ENCODE assay signal across 21 cellular contexts in the genomic region with DNA sequence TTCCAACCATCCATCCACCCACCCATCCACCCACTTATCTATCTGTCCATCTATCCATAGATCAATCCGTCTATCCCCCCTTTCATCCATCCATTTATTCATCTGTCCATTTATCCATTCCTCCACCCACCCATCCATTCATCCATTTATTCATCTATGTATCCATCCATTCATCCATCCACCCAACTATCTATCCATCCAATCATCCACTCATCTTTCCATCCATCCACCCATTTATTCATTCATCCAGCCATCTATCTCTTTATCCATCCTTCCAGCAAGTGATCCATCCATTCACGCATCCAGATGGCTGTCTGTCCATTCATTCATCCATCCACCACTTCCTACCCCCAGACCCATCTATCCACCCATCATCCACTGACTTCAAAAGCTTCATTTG.
DNase-seq lines count a peak whose midpoint lies in the region; ATAC-seq and TF ChIP-seq lines count a peak whose summit lies in the region.
"Had no signal": no experiment of that assay in that cellular context is flagged by ENCODE, and none has a peak within 500 bp of the region (broad histone marks: within the 10 kb centered on the region; RNA-seq: fewer than 3 reads in every experiment).

No MANE protein-coding gene starts in this region.

- H3K4me1 Mint-ChIP-seq in activated T-cell treated with anti-CD3 and anti-CD28 coated beads, Interleukin-2, amount 50 U/mL, for 4 hours (ENCODE audit: low read depth): peaks cover 38% of the 10 kb centered on the region
- peaks cover 26% of the 10 kb centered on the region for H3K4me1 Mint-ChIP-seq in WTC11
- peaks cover 14% of the 10 kb centered on the region for H3K4me1 Mint-ChIP-seq in endodermal cell
- peaks cover 17% of the 10 kb centered on the region for H3K4me1 Mint-ChIP-seq in progenitor cell of endocrine pancreas (ENCODE audit: low read depth)

- no peaks in the 10 kb centered on the region for H3K27me3 ChIP-seq in endodermal cell (ENCODE audit: control insufficient read depth, insufficient read depth, low read length, poor library complexity, severe bottlenecking)
- H3K27me3 ChIP-seq: testis had no signal

- POLR2A ChIA-PET in WTC11 (lab: Charles Lee): no interaction called here

- CTCF ChIA-PET in WTC11 (lab: Charles Lee): no interaction called here

- ATAC-seq in activated T-cell treated with anti-CD3 and anti-CD28 coated beads, Interleukin-2, amount 50 U/mL, for 4 hours: no peak
- ATAC-seq in WTC11: no peak
- ATAC-seq in GM18498 (IDR thresholded peaks at IDR 0.05; ENCODE audit: unreplicated experiment): no peak
- ATAC-seq: HepG2 had no signal

- H3K9ac ChIP-seq in endodermal cell (ENCODE audit: extremely low read depth, low read length, poor library complexity, severe bottlenecking): no peak overlapping the region

- H3K4me1 ChIP-seq in endodermal cell (ENCODE audit: control insufficient read depth, insufficient read depth, low read length): peaks cover 4% of the 10 kb centered on the region

- no peaks in the 10 kb centered on the region for H3K27me3 Mint-ChIP-seq in activated T-cell treated with anti-CD3 and anti-CD28 coated beads, Interleukin-2, amount 50 U/mL, for 4 hours (ENCODE audit: low read depth)
- H3K27me3 Mint-ChIP-seq in WTC11 (ENCODE audit: low read depth): no peaks in the 10 kb centered on the region; the same call in 1 of the 2 replicates
- H3K27me3 Mint-ChIP-seq in endodermal cell (ENCODE audit: insufficient read depth): no peaks in the 10 kb centered on the region
- peaks cover 9% of the 10 kb centered on the region for H3K27me3 Mint-ChIP-seq in progenitor cell of endocrine pancreas
- H3K27me3 Mint-ChIP-seq: activated T-cell treated with anti-CD3 and anti-CD28 coated beads, Interleukin-2, amount 50 U/mL, for 24 hours had no signal

- no peaks in the 10 kb centered on the region for H3K9me3 ChIP-seq in endodermal cell (ENCODE audit: control insufficient read depth, low read length)
- H3K9me3 ChIP-seq: testis had no signal

- H3K27ac ChIP-seq in endodermal cell (ENCODE audit: low read depth, low read length): no peak overlapping the region
- H3K27ac ChIP-seq: testis had no signal

- TF ChIP-seq CTCF in WTC11 (IDR thresholded peaks at IDR 0.05) (no peak), endodermal cell (conservative IDR thresholded peaks at IDR 0.05) (no peak), progenitor cell of endocrine pancreas (IDR thresholded peaks at IDR 0.05; ENCODE audit: unreplicated experiment) (no peak)

- H3K36me3 ChIP-seq in endodermal cell (ENCODE audit: control insufficient read depth, insufficient read depth, low read length): peaks cover 5% of the 10 kb centered on the region

- H3K36me3 Mint-ChIP-seq in activated T-cell treated with anti-CD3 and anti-CD28 coated beads, Interleukin-2, amount 50 U/mL, for 4 hours (ENCODE audit: insufficient read depth): peaks cover 19% of the 10 kb centered on the region
- H3K36me3 Mint-ChIP-seq in WTC11: peaks cover 20% of the 10 kb centered on the region
- peaks cover 26% of the 10 kb centered on the region for H3K36me3 Mint-ChIP-seq in endodermal cell (ENCODE audit: low read depth)
- H3K36me3 Mint-ChIP-seq in progenitor cell of endocrine pancreas (ENCODE audit: insufficient read depth): peaks cover 15% of the 10 kb centered on the region

- no peak for DNase-seq in activated T-cell treated with anti-CD3 and anti-CD28 coated beads, Interleukin-2, amount 50 U/mL, for 4 hours
- DNase-seq in activated T-cell treated with anti-CD3 and anti-CD28 coated beads for 4 hours (no peak), WTC11 (ENCODE audit: low spot score) (no peak), endodermal cell (no peak), progenitor cell of endocrine pancreas (ENCODE audit: low spot score, unreplicated experiment) (no peak), midbrain (lab: John Stamatoyannopoulos, UW) (no peak)
- no peak for DNase-seq in stimulated activated CD4-positive, alpha-beta T cell treated with anti-CD3 and anti-CD28 coated beads, Interleukin-4, amount 100 ng/mL, for 4 hours
- DNase-seq: ACHN; activated CD4-positive, alpha-beta T cell treated with anti-CD3 and anti-CD28 coated beads for 1 hour; activated T-cell treated with anti-CD3 and anti-CD28 coated beads, Interleukin-2, amount 50 U/mL, for 24 hours; amygdala; cerebellar nuclear complex; effector CD4-positive, alpha-beta T cell; GOT3; head of caudate nucleus; NCI-H146; NCI-H774; SIG-M5; testis had no signal

- H3K4me3 ChIP-seq in endodermal cell (ENCODE audit: low read length): no peak overlapping the region
- H3K4me3 ChIP-seq: testis had no signal

- H3K4me3 Mint-ChIP-seq in activated T-cell treated with anti-CD3 and anti-CD28 coated beads, Interleukin-2, amount 50 U/mL, for 4 hours: peak overlapping the region; percentile 89
- H3K4me3 Mint-ChIP-seq in WTC11 (peak overlapping the region; percentile 16), endodermal cell (peak overlapping the region; percentile 0), progenitor cell of endocrine pancreas (ENCODE audit: low read depth) (peak overlapping the region; percentile 63)

- WGBS in endodermal cell (ENCODE audit: insufficient coverage in 1 of 2, insufficient read length in 1 of 2), 2 experiments: 93 to 94% methylated on average over 2 of the region's 2 CpGs

- H3K27ac Mint-ChIP-seq in WTC11 (no peak overlapping the region), endodermal cell (no peak overlapping the region), progenitor cell of endocrine pancreas (no peak overlapping the region)
- H3K27ac Mint-ChIP-seq: activated T-cell treated with anti-CD3 and anti-CD28 coated beads, Interleukin-2, amount 50 U/mL, for 24 hours had no signal

- no peaks in the 10 kb centered on the region for H3K9me3 Mint-ChIP-seq in activated T-cell treated with anti-CD3 and anti-CD28 coated beads, Interleukin-2, amount 50 U/mL, for 4 hours
- H3K9me3 Mint-ChIP-seq in WTC11 (peaks cover 8% of the 10 kb centered on the region), endodermal cell (peaks cover 4% of the 10 kb centered on the region), progenitor cell of endocrine pancreas (ENCODE audit: low read depth) (peaks cover 4% of the 10 kb centered on the region)
- H3K9me3 Mint-ChIP-seq: activated T-cell treated with anti-CD3 and anti-CD28 coated beads, Interleukin-2, amount 50 U/mL, for 24 hours had no signal

TF ChIP-seq in WTC11, 78 proteins besides CTCF, POLR2A, EP300 and RAD21 (continues in another document):
- no peak for TF ChIP-seq ZNF121 (CRISPR knock-in tag; IDR thresholded peaks at IDR 0.05)
- TF ChIP-seq, protein P1, sequence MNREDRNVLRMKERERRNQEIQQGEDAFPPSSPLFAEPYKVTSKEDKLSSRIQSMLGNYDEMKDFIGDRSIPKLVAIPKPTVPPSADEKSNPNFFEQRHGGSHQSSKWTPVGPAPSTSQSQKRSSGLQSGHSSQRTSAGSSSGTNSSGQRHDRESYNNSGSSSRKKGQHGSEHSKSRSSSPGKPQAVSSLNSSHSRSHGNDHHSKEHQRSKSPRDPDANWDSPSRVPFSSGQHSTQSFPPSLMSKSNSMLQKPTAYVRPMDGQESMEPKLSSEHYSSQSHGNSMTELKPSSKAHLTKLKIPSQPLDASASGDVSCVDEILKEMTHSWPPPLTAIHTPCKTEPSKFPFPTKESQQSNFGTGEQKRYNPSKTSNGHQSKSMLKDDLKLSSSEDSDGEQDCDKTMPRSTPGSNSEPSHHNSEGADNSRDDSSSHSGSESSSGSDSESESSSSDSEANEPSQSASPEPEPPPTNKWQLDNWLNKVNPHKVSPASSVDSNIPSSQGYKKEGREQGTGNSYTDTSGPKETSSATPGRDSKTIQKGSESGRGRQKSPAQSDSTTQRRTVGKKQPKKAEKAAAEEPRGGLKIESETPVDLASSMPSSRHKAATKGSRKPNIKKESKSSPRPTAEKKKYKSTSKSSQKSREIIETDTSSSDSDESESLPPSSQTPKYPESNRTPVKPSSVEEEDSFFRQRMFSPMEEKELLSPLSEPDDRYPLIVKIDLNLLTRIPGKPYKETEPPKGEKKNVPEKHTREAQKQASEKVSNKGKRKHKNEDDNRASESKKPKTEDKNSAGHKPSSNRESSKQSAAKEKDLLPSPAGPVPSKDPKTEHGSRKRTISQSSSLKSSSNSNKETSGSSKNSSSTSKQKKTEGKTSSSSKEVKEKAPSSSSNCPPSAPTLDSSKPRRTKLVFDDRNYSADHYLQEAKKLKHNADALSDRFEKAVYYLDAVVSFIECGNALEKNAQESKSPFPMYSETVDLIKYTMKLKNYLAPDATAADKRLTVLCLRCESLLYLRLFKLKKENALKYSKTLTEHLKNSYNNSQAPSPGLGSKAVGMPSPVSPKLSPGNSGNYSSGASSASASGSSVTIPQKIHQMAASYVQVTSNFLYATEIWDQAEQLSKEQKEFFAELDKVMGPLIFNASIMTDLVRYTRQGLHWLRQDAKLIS (CRISPR knock-in tag; IDR thresholded peaks at IDR 0.05; ENCODE audit: borderline replicate concordance): no peak
- TF ChIP-seq, protein P2, sequence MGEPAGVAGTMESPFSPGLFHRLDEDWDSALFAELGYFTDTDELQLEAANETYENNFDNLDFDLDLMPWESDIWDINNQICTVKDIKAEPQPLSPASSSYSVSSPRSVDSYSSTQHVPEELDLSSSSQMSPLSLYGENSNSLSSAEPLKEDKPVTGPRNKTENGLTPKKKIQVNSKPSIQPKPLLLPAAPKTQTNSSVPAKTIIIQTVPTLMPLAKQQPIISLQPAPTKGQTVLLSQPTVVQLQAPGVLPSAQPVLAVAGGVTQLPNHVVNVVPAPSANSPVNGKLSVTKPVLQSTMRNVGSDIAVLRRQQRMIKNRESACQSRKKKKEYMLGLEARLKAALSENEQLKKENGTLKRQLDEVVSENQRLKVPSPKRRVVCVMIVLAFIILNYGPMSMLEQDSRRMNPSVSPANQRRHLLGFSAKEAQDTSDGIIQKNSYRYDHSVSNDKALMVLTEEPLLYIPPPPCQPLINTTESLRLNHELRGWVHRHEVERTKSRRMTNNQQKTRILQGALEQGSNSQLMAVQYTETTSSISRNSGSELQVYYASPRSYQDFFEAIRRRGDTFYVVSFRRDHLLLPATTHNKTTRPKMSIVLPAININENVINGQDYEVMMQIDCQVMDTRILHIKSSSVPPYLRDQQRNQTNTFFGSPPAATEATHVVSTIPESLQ (CRISPR knock-in tag; IDR thresholded peaks at IDR 0.05): no peak
- TF ChIP-seq, protein P3, sequence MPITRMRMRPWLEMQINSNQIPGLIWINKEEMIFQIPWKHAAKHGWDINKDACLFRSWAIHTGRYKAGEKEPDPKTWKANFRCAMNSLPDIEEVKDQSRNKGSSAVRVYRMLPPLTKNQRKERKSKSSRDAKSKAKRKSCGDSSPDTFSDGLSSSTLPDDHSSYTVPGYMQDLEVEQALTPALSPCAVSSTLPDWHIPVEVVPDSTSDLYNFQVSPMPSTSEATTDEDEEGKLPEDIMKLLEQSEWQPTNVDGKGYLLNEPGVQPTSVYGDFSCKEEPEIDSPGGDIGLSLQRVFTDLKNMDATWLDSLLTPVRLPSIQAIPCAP (CRISPR knock-in tag; IDR thresholded peaks at IDR 0.05): no peak

Comparison
In these comparisons a context has a peak if more than half of its experiments do, and no peak if none do; other contexts are left out.
1. H3K4me3 Mint-ChIP-seq: peak in every context shown above with its lines; median percentile 89 in activated T-cell treated with anti-CD3 and anti-CD28 coated beads, Interleukin-2, amount 50 U/mL, for 4 hours; 63 in progenitor cell of endocrine pancreas; 16 in WTC11; 0 in endodermal cell.